In the genomic region with DNA sequence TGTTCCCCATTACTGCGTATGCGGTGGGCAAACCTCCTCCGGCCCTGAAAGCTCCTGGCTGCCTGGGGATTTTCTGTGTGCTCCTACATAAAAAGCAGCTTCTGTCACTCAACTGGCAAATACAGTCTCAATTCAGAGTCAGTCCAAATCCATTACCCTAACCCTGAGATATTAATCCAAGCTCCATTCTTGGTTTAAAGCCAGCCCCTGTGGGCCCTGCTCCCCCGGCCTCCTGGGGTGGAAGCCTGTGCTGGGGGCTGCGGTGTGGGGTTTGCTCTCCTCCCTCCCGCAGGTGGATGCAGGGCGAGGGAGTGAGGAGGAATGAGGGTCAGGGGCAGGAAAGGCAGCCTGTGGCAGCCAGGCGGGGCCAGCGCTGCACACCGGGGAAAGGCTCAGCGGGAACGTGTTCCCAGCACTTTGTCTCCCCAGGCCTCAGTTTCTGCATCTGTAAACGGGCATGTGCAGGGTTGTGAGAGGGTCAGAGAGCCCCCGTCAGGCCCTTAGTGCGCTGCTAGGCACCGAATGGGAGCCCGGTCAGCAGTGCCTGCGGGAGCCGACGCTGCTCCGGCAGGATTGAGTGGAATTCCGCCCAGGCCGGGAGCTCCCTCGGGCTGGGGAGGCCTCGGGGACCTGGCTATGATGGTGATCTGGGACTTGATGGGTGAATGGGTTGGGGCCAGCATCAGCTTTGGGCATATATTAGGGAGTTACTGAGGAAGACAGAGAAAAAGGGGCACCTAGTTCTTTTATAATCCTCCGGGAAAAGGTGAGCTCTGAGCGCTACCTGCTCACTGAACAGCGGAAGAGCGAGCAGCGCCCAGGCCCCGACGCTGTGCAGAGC, we compare ENCODE assay signal across 12 cellular contexts. TPM values are rescaled to one million over a fixed set of nuclear protein-coding genes. Genes with fewer than 3 reads are reported as not detected.
DNase-seq lines count a peak whose midpoint lies in the region; ATAC-seq and TF ChIP-seq lines count a peak whose summit lies in the region.
"Had no signal": no experiment of that assay in that cellular context is flagged by ENCODE, and none has a peak within 500 bp of the region (broad histone marks: within the 10 kb centered on the region; RNA-seq: fewer than 3 reads in every experiment).

No MANE protein-coding gene starts in this region.

- peak overlapping the region; percentile 63 for H3K4me3 Mint-ChIP-seq in activated B cell treated with CpG ODN at 0.5 μM for 24 hours
- H3K4me3 Mint-ChIP-seq: stimulated activated naive CD8-positive, alpha-beta T cell treated with anti-CD3 and anti-CD28 coated beads, Interleukin-15, Interleukin-2, amounts not matched to agents 100 ng/mL and 50 ng/mL, for 24 hours had no signal

- H3K27me3 ChIP-seq in osteoblast (ENCODE audit: insufficient read depth, low read length) = peaks cover 20% of the 10 kb centered on the region
- H3K27me3 ChIP-seq in body of pancreas = no peaks in the 10 kb centered on the region

- peaks cover 15% of the 10 kb centered on the region for H3K4me1 Mint-ChIP-seq in activated B cell treated with CpG ODN at 0.5 μM for 24 hours

- WGBS in body of pancreas, 2 donors = 69 to 71% methylated on average over 20 to 32 of the region's 32 CpGs

- H3K36me3 ChIP-seq in osteoblast (ENCODE audit: insufficient read depth, low read length) (no peaks in the 10 kb centered on the region), body of pancreas (replicated peaks in 1 of 2; ENCODE audit: insufficient read depth in 1 of 2, low read depth in 2 of 2) (no peaks in the 10 kb centered on the region)
- H3K36me3 ChIP-seq: heart left ventricle had no signal

- H3K79me2 ChIP-seq in osteoblast (ENCODE audit: insufficient read depth, low read length) = no peaks in the 10 kb centered on the region

- H3K4me3 ChIP-seq in osteoblast (ENCODE audit: insufficient read depth, low read length) (peak overlapping the region; percentile 58), body of pancreas (no peak overlapping the region)
- H3K4me3 ChIP-seq: heart left ventricle had no signal

- POLR2A ChIA-PET in activated B cell treated with CpG ODN at 0.5 μM for 24 hours (lab: Charles Lee) = interaction anchor here (0.6 to 1.5 kb wide), 4 partner anchors 10 to 43 kb away, joined by 3 to 6 read pairs (median 3); no protein-coding TSS in a partner anchor

- peak overlapping the region; percentile 85 for H3K4me2 ChIP-seq in osteoblast (ENCODE audit: insufficient read depth, low read length)

- peaks cover 15% of the 10 kb centered on the region for H3K4me1 ChIP-seq in osteoblast (ENCODE audit: insufficient read depth, low read length)
- H3K4me1 ChIP-seq in body of pancreas = peaks cover 8% of the 10 kb centered on the region

- intact Hi-C loops in activated B cell treated with CpG ODN at 0.5 μM for 24 hours (cut with micrococcal nuclease) (loop anchor here (2.0 kb wide), 1 partner anchor 30 kb away; no protein-coding TSS in a partner anchor), body of pancreas (cut with DNase I) (no loop called here)

- H2AFZ ChIP-seq in osteoblast (ENCODE audit: low read length) = peak overlapping the region; percentile 29

- no peak for TF ChIP-seq CTCF in activated B cell treated with CpG ODN at 0.5 μM for 24 hours (IDR thresholded peaks at IDR 0.05)
- TF ChIP-seq CTCF in osteoblast (IDR thresholded peaks at IDR 0.05; ENCODE audit: extremely low read depth, low read depth, low read length) = no peak
- TF ChIP-seq CTCF in body of pancreas (IDR thresholded peaks at IDR 0.05) = no peak

- TF ChIP-seq POLR2A in body of pancreas (IDR thresholded peaks at IDR 0.05) = no peak

- CTCF ChIA-PET in activated B cell treated with CpG ODN at 0.5 μM for 24 hours (lab: Charles Lee) = interaction anchor here (1.8 kb wide), 1 partner anchor 60 kb away, joined by 7 read pairs; no protein-coding TSS in a partner anchor

- DNase-seq in activated B cell treated with CpG ODN at 0.5 μM for 24 hours (no peak), osteoblast (ENCODE audit: insufficient read length, low spot score, missing footprints) (peak; percentile 55), body of pancreas (no peak)
- DNase-seq in NK-92 treated with Interleukin-12 subunit alpha and Interleukin-12 subunit beta, amount 100 ng/mL, for 24 hours (lab: John Stamatoyannopoulos, UW) = no peak
- DNase-seq: NCI-H524, T-helper 9 cell had no signal

- no peaks in the 10 kb centered on the region for H4K20me1 ChIP-seq in osteoblast (ENCODE audit: insufficient read depth, low read length)

- H3K36me3 Mint-ChIP-seq in activated B cell treated with CpG ODN at 0.5 μM for 24 hours (ENCODE audit: low read depth) = no peaks in the 10 kb centered on the region

- H3K27ac Mint-ChIP-seq in activated B cell treated with CpG ODN at 0.5 μM for 24 hours = peak overlapping the region; percentile 66
- H3K27ac Mint-ChIP-seq: stimulated activated naive CD8-positive, alpha-beta T cell treated with anti-CD3 and anti-CD28 coated beads, Interleukin-15, Interleukin-2, amounts not matched to agents 100 ng/mL and 50 ng/mL, for 24 hours had no signal

- ATAC-seq in GM18517 (IDR thresholded peaks at IDR 0.05; ENCODE audit: unreplicated experiment) (peak; percentile 86), HG03045 (IDR thresholded peaks at IDR 0.05; ENCODE audit: unreplicated experiment) (peak; percentile 82), activated B cell treated with CpG ODN at 0.5 μM for 24 hours (ENCODE audit: low read depth) (no peak), HG03159 (IDR thresholded peaks at IDR 0.05; ENCODE audit: unreplicated experiment) (no peak), GM21529 (IDR thresholded peaks at IDR 0.05; ENCODE audit: unreplicated experiment) (no peak), body of pancreas (no peak)
- ATAC-seq: heart left ventricle had no signal

- peaks cover 12% of the 10 kb centered on the region for H3K27me3 Mint-ChIP-seq in activated B cell treated with CpG ODN at 0.5 μM for 24 hours

- peaks cover 4% of the 10 kb centered on the region for H3K9me3 Mint-ChIP-seq in activated B cell treated with CpG ODN at 0.5 μM for 24 hours

- H3K9me3 ChIP-seq in osteoblast (ENCODE audit: low read depth, low read length) (no peaks in the 10 kb centered on the region), body of pancreas (no peaks in the 10 kb centered on the region)

- peak overlapping the region; percentile 37 for H3K27ac ChIP-seq in osteoblast (ENCODE audit: low read depth, low read length)
- no peak overlapping the region for H3K27ac ChIP-seq in body of pancreas
- H3K27ac ChIP-seq: heart left ventricle had no signal

RNA-seq across cellular contexts. Expression of gene RGS12, which starts 6.3 kb away (rescaled TPM):
- total RNA-seq in activated B cell treated with CpG ODN at 0.5 μM for 24 hours = 8.5 and 10.6 TPM in 2 replicates
- 19.2 and 61.2 TPM in 2 replicates for total RNA-seq in osteoblast
- 10 to 100 TPM in 1 of 2 donors, 1 to 10 TPM in 1; 9.1 to 12.5 TPM for total RNA-seq in body of pancreas

RNA-seq across cellular contexts. Expression of gene MSANTD1, which starts 37.6 kb away (rescaled TPM):
- total RNA-seq in activated B cell treated with CpG ODN at 0.5 μM for 24 hours = 3.4 and 5.0 TPM in 2 replicates
- total RNA-seq in osteoblast = 0.59 and 0.72 TPM in 2 replicates
- 1 to 10 TPM; 2.6 to 3.6 TPM for total RNA-seq in body of pancreas

Comparison
In these comparisons a context has a peak if more than half of its experiments do, and no peak if none do; other contexts are left out.
1. ATAC-seq: peak in GM18517 (single experiment) and HG03045 (single experiment); none in activated B cell treated with CpG ODN at 0.5 μM for 24 hours (single experiment), HG03159 (single experiment), GM21529 (single experiment) and body of pancreas (single experiment).